Comparison of ENCODE assay signal across 25 cellular contexts in genomic region chr10:63474488-63474887, GRCh38.
"Had no signal": no experiment of that assay in that cellular context is flagged by ENCODE, and none has a peak within 500 bp of the region (broad histone marks: within the 10 kb centered on the region; RNA-seq: fewer than 3 reads in every experiment).

No MANE protein-coding gene starts in this region.

- H3K4me3 Mint-ChIP-seq: T-cell had no signal

- DNase-seq: KBM-7, MG63, NCI-H1092, NCI-H1105 treated with DMSO at 0.1 percent for 48 hours, NCI-H1417 treated with DMSO at 0.1 percent for 48 hours, NCI-H146, NCI-H1694 treated with DMSO at 0.1 percent for 48 hours, NCI-H1930, NCI-H2081, NCI-H2107, NCI-H2227 treated with DMSO at 0.1 percent for 48 hours, NCI-H446, NCI-H510A, NCI-H524 treated with DMSO at 0.1 percent for 48 hours, NCI-H69, NCI-H774, PC-3, SHP77, SK-N-SH, SW 1271, T-cell had no signal

- H3K9ac ChIP-seq: SK-N-SH had no signal

- H3K4me2 ChIP-seq: SK-N-SH had no signal

- H3K27ac Mint-ChIP-seq: T-cell had no signal

- H3K36me3 ChIP-seq: MG63 had no signal

- FAIRE-seq: HTR-8/SVneo had no signal

- ATAC-seq: Panc1, PC-3, T-cell had no signal

- H3K27ac ChIP-seq: HL-60, RWPE1 had no signal

- H3K9me3 Mint-ChIP-seq: T-cell had no signal

- H3K27me3 ChIP-seq: MG63 had no signal

- H3K4me3 ChIP-seq: MG63 had no signal

- H3K27me3 Mint-ChIP-seq: T-cell had no signal

- H3K9me3 ChIP-seq: MG63, SK-N-SH had no signal
